Comparison of ENCODE assay signal across 12 cellular contexts in the genomic region with DNA sequence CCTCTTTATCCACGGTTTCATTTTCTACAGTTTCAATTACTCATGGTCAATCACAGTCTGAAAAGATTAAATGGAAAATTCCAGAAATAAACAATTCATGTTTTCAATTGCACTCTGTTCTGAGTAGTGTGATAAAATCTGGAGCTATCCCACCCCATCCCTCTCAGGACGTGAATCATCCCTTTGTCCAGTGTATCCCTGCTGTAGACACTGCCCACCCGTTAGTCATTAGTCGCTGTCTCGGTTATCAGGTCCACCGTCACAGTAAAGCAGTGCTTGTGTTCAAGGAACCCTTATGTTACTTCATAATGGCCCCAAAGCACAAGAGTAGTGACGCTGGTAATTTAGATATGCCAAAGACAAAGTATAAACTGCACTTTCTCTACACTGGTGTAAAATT.
DNase-seq lines count a peak whose midpoint lies in the region; ATAC-seq and TF ChIP-seq lines count a peak whose summit lies in the region.
"Had no signal": no experiment of that assay in that cellular context is flagged by ENCODE, and none has a peak within 500 bp of the region (broad histone marks: within the 10 kb centered on the region; RNA-seq: fewer than 3 reads in every experiment).

No MANE protein-coding gene starts in this region.

- H3K9ac ChIP-seq in mammary epithelial cell (ENCODE audit: insufficient read depth, low read length) = no peak overlapping the region

- TF ChIP-seq CTCF in mammary epithelial cell (conservative IDR thresholded peaks at IDR 0.05 in 1 of 2, IDR thresholded peaks at IDR 0.05 in 1 of 2; ENCODE audit: extremely low read depth in 1 of 2, insufficient read depth in 1 of 2, low read depth in 1 of 2, low read length in 2 of 2) = no peak

- intact Hi-C loops in mammary epithelial cell (cut with micrococcal nuclease) = no loop called here

- no peaks in the 10 kb centered on the region for H3K79me2 ChIP-seq in mammary epithelial cell (ENCODE audit: insufficient read depth, low read length)

- H3K27me3 ChIP-seq in mammary epithelial cell (ENCODE audit: insufficient read depth, low read length) = no peaks in the 10 kb centered on the region
- H3K27me3 ChIP-seq: cardiac muscle cell had no signal

- 32% methylated on average over 7 of the region's 7 CpGs for WGBS in mammary epithelial cell (ENCODE audit: low coverage, missing lambda C conversion rate)

- CTCF ChIA-PET in mammary epithelial cell (lab: Charles Lee; ENCODE audit: low non-redundant PET) = no interaction called here

- H3K9me3 ChIP-seq in mammary epithelial cell (replicated peaks; ENCODE audit: insufficient read depth, low read length) = no peaks in the 10 kb centered on the region

- ATAC-seq in left lobe of liver (no peak), HG03460 (IDR thresholded peaks at IDR 0.05; ENCODE audit: unreplicated experiment) (no peak)

- BruUV-seq in mammary epithelial cell (replicated peaks; lab: Mats Ljungman, UMichigan) = no TSS peak

- in situ Hi-C loops in mammary epithelial cell (cut with MboI; ENCODE audit: low sequenced_read_pairs in 2 of 2) = no loop called here

- DNase-seq in A172 (ENCODE audit: low spot score) (peak; percentile 73), LoVo (ENCODE audit: low spot score) (peak; percentile 18), mammary epithelial cell (peak; percentile 96), hepatic stellate cell (ENCODE audit: low spot score) (peak; percentile 54), activated gamma-delta T cell treated with Interleukin-2 at 50 U/mL for 16 hours (no peak), left lobe of liver (ENCODE audit: low spot score) (no peak)
- DNase-seq in stimulated activated CD8-positive, alpha-beta memory T cell treated with anti-CD3 and anti-CD28 coated beads, Interleukin-4, amount 100 ng/mL, for 48 hours = no peak
- DNase-seq: activated CD8-positive, alpha-beta memory T cell treated with anti-CD3 and anti-CD28 coated beads, Interleukin-2, amount 50 U/mL, for 4 hours; NCI-H446; T-helper 1 cell had no signal

- H3K27ac ChIP-seq in mammary epithelial cell (ENCODE audit: insufficient read depth, low read depth, low read length) = peak overlapping the region; percentile 50
- H3K27ac ChIP-seq: cardiac muscle cell had no signal

- H3K4me3 ChIP-seq in mammary epithelial cell (replicated peaks in 1 of 3; ENCODE audit: insufficient read depth in 1 of 3, low read depth in 2 of 3, low read length in 3 of 3) = no peak overlapping the region
- H3K4me3 ChIP-seq: cardiac muscle cell had no signal

- H3K4me1 ChIP-seq in mammary epithelial cell (ENCODE audit: insufficient read depth, low read length) = peaks cover 22% of the 10 kb centered on the region

- H3K36me3 ChIP-seq in mammary epithelial cell (ENCODE audit: insufficient read depth, low read length) = no peaks in the 10 kb centered on the region
- H3K36me3 ChIP-seq: cardiac muscle cell had no signal

- peak overlapping the region; percentile 57 for H3K4me2 ChIP-seq in mammary epithelial cell (ENCODE audit: insufficient read depth, low read depth, low read length)

- no peaks in the 10 kb centered on the region for H4K20me1 ChIP-seq in mammary epithelial cell (ENCODE audit: insufficient read depth, low read length)

- H2AFZ ChIP-seq in mammary epithelial cell (ENCODE audit: low read depth, low read length) = peak overlapping the region; percentile 44

- dilution Hi-C loops in mammary epithelial cell (cut with HindIII; ENCODE audit: low sequenced_read_pairs) = no loop called here

Comparison
In these comparisons a context has a peak if more than half of its experiments do, and no peak if none do; other contexts are left out.
1. DNase-seq: peak in A172 (single experiment), LoVo (single experiment), mammary epithelial cell (single experiment) and hepatic stellate cell (single experiment); none in stimulated activated CD8-positive, alpha-beta memory T cell treated with anti-CD3 and anti-CD28 coated beads, Interleukin-4, amount 100 ng/mL, for 48 hours (single experiment), activated gamma-delta T cell treated with Interleukin-2 at 50 U/mL for 16 hours (single experiment) and left lobe of liver (single experiment).